Comparison of ENCODE assay signal across 19 cellular contexts in the genomic region with DNA sequence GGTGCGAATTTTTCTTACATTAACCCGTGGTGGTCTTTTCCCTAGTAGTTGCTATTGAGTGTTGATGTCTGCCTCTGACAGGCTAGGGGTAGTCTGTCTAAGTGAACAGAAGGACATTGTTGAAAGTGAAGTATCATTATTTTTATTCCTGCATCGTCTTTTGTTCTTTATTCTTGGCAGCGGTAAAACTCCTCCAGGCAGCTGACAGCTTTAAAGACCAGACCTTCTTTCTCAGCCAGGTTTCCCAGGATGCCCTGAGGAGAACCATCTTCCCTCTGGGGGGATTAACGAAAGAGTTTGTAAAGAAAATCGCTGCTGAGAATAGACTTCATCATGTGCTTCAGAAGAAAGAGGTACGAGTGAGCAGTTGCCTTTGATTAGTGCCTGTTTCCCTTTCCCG.
"Had no signal": no experiment of that assay in that cellular context is flagged by ENCODE, and none has a peak within 500 bp of the region (broad histone marks: within the 10 kb centered on the region; RNA-seq: fewer than 3 reads in every experiment).

No MANE protein-coding gene starts in this region.

- H3K27me3 ChIP-seq: dorsolateral prefrontal cortex, neutrophil, transverse colon had no signal

- H3K9me3 Mint-ChIP-seq: naive thymus-derived CD4-positive, alpha-beta T cell; stimulated activated effector memory CD8-positive, alpha-beta T cell treated with anti-CD3 and anti-CD28 coated beads, Interleukin-12 subunit alpha, Interleukin-12 subunit beta, amount 100 ng/mL, for 72 hours; stimulated activated naive CD8-positive, alpha-beta T cell treated with anti-CD3 and anti-CD28 coated beads, Interleukin-15, Interleukin-2, amounts not matched to agents 100 ng/mL and 50 ng/mL, for 24 hours had no signal

- H3K4me1 ChIP-seq: transverse colon had no signal

- H3K4me3 Mint-ChIP-seq: immature natural killer cell; naive thymus-derived CD4-positive, alpha-beta T cell; stimulated activated effector memory CD8-positive, alpha-beta T cell treated with anti-CD3 and anti-CD28 coated beads, Interleukin-12 subunit alpha, Interleukin-12 subunit beta, amount 100 ng/mL, for 72 hours; stimulated activated naive CD8-positive, alpha-beta T cell treated with anti-CD3 and anti-CD28 coated beads, Interleukin-15, Interleukin-2, amounts not matched to agents 100 ng/mL and 50 ng/mL, for 24 hours had no signal

- H3K27me3 Mint-ChIP-seq: naive thymus-derived CD4-positive, alpha-beta T cell; stimulated activated naive CD8-positive, alpha-beta T cell treated with anti-CD3 and anti-CD28 coated beads, Interleukin-15, Interleukin-2, amounts not matched to agents 100 ng/mL and 50 ng/mL, for 24 hours had no signal

- H3K27ac ChIP-seq: neutrophil, thoracic aorta, transverse colon had no signal

- H3K4me3 ChIP-seq: thoracic aorta, transverse colon had no signal

- DNase-seq: central memory CD4-positive, alpha-beta T cell; cortex of kidney; effector memory CD4-positive, alpha-beta T cell; immature natural killer cell; left colon; naive thymus-derived CD4-positive, alpha-beta T cell; small intestine; stimulated activated CD4-positive, alpha-beta T cell treated with anti-CD3 and anti-CD28 coated beads, Interleukin-12 subunit alpha, Interleukin-12 subunit beta, amount 100 ng/mL, for 4 hours; stimulated activated CD8-positive, alpha-beta memory T cell treated with anti-CD3 and anti-CD28 coated beads, Interleukin-4, amount 100 ng/mL, for 48 hours; transverse colon had no signal

- ATAC-seq: esophagus mucosa; left colon; naive thymus-derived CD4-positive, alpha-beta T cell; right cardiac atrium; stimulated activated effector memory CD8-positive, alpha-beta T cell treated with anti-CD3 and anti-CD28 coated beads, Interleukin-12 subunit alpha, Interleukin-12 subunit beta, amount 100 ng/mL, for 72 hours had no signal

- FAIRE-seq: endometrium, keratinocyte, small intestine had no signal

- H3K27ac Mint-ChIP-seq: immature natural killer cell; naive thymus-derived CD4-positive, alpha-beta T cell; stimulated activated effector memory CD8-positive, alpha-beta T cell treated with anti-CD3 and anti-CD28 coated beads, Interleukin-12 subunit alpha, Interleukin-12 subunit beta, amount 100 ng/mL, for 72 hours; stimulated activated naive CD8-positive, alpha-beta T cell treated with anti-CD3 and anti-CD28 coated beads, Interleukin-15, Interleukin-2, amounts not matched to agents 100 ng/mL and 50 ng/mL, for 24 hours had no signal

- H3K9me3 ChIP-seq: neutrophil, thoracic aorta, transverse colon had no signal
